ENCODE assay signal across 12 cellular contexts in genomic region chr17:80855196-80855967, GRCh38.
DNase-seq lines count a peak whose midpoint lies in the region; ATAC-seq, FAIRE-seq and TF ChIP-seq lines count a peak whose summit lies in the region.
"Had no signal": no experiment of that assay in that cellular context is flagged by ENCODE, and none has a peak within 500 bp of the region (broad histone marks: within the 10 kb centered on the region; RNA-seq: fewer than 3 reads in every experiment).

No MANE protein-coding gene starts in this region.

- H3K9me3 Mint-ChIP-seq in CD14-positive monocyte (no peaks in the 10 kb centered on the region), astrocyte (ENCODE audit: unreplicated experiment) (no peaks in the 10 kb centered on the region)
- H3K9me3 Mint-ChIP-seq: CD8-positive, alpha-beta memory T cell had no signal

- H3K4me1 ChIP-seq in astrocyte (ENCODE audit: insufficient read depth, low read length) (peaks cover 37% of the 10 kb centered on the region), osteoblast (ENCODE audit: insufficient read depth, low read length) (peaks cover 64% of the 10 kb centered on the region)

- peak overlapping the region; percentile 60; the same call in 1 of the 2 replicates for H3K27ac ChIP-seq in HL-60 (replicated peaks)
- peak overlapping the region; percentile 100 for H3K27ac ChIP-seq in astrocyte (ENCODE audit: low read depth, low read length)
- H3K27ac ChIP-seq in osteoblast (ENCODE audit: low read depth, low read length) = peak overlapping the region; percentile 100

- H3K4me3 Mint-ChIP-seq in CD14-positive monocyte = no peak overlapping the region
- peak overlapping the region; percentile 16 for H3K4me3 Mint-ChIP-seq in astrocyte (ENCODE audit: unreplicated experiment)

- no peak for TF ChIP-seq CTCF in CD14-positive monocyte (IDR thresholded peaks at IDR 0.05)
- TF ChIP-seq CTCF in HL-60 (IDR thresholded peaks at IDR 0.05; ENCODE audit: insufficient read depth, low read length) = no peak
- TF ChIP-seq CTCF in astrocyte (IDR thresholded peaks at IDR 0.05; ENCODE audit: insufficient read depth, low read depth, low read length) = no peak
- no peak for TF ChIP-seq CTCF in osteoblast (IDR thresholded peaks at IDR 0.05; ENCODE audit: extremely low read depth, low read depth, low read length)

- H2AFZ ChIP-seq in astrocyte (ENCODE audit: low read depth, low read length) = no peak overlapping the region
- no peak overlapping the region for H2AFZ ChIP-seq in osteoblast (ENCODE audit: low read length)

- FAIRE-seq in astrocyte (lab: Jason Lieb, UNC) = no peak

- peak overlapping the region; percentile 73 for H3K4me2 ChIP-seq in astrocyte (ENCODE audit: low read length)
- no peak overlapping the region for H3K4me2 ChIP-seq in osteoblast (ENCODE audit: insufficient read depth, low read length)

- H3K27me3 Mint-ChIP-seq in CD14-positive monocyte (ENCODE audit: low read depth in 3 of 3) = peaks cover 0 to 2% (median 1%) of the 10 kb centered on the region in 3 donors
- peaks cover 1% of the 10 kb centered on the region for H3K27me3 Mint-ChIP-seq in astrocyte (ENCODE audit: low read depth, unreplicated experiment)
- H3K27me3 Mint-ChIP-seq: CD8-positive, alpha-beta memory T cell had no signal

- no peak for ATAC-seq in GM18517 (IDR thresholded peaks at IDR 0.05; ENCODE audit: unreplicated experiment)
- ATAC-seq in HG03095 (IDR thresholded peaks at IDR 0.05; ENCODE audit: unreplicated experiment) = no peak

- H3K4me1 Mint-ChIP-seq in CD14-positive monocyte (peaks cover 20% of the 10 kb centered on the region), astrocyte (ENCODE audit: low read depth, unreplicated experiment) (peaks cover 25% of the 10 kb centered on the region)

- H3K36me3 ChIP-seq in astrocyte (ENCODE audit: insufficient read depth, low read length) = no peaks in the 10 kb centered on the region
- no peaks in the 10 kb centered on the region for H3K36me3 ChIP-seq in osteoblast (ENCODE audit: insufficient read depth, low read length)

- H3K27me3 ChIP-seq in HL-60 (ENCODE audit: insufficient read depth, poor library complexity, severe bottlenecking) = no peaks in the 10 kb centered on the region
- no peaks in the 10 kb centered on the region for H3K27me3 ChIP-seq in astrocyte (ENCODE audit: insufficient read depth, low read length)
- H3K27me3 ChIP-seq in osteoblast (ENCODE audit: insufficient read depth, low read length) = no peaks in the 10 kb centered on the region

- H3K79me2 ChIP-seq in astrocyte (ENCODE audit: insufficient read depth, low read length) (no peaks in the 10 kb centered on the region), osteoblast (ENCODE audit: insufficient read depth, low read length) (no peaks in the 10 kb centered on the region)

- peak overlapping the region; percentile 51 to 97 (median 94) for H3K27ac Mint-ChIP-seq in CD14-positive monocyte
- H3K27ac Mint-ChIP-seq in astrocyte (ENCODE audit: unreplicated experiment) = peak overlapping the region; percentile 98

- peak overlapping the region; percentile 87 for H3K9ac ChIP-seq in astrocyte (ENCODE audit: low read length)

- intact Hi-C loops in CD14-positive monocyte (cut with micrococcal nuclease) = loop anchor here (5.0 kb wide), 1 partner anchor 37 kb away; no protein-coding TSS in a partner anchor

- no peaks in the 10 kb centered on the region for H3K9me3 ChIP-seq in astrocyte (ENCODE audit: insufficient read depth, low read depth, low read length)
- H3K9me3 ChIP-seq in osteoblast (ENCODE audit: low read depth, low read length) = no peaks in the 10 kb centered on the region

- peaks cover 48 to 60% of the 10 kb centered on the region in 2 donors for H3K36me3 Mint-ChIP-seq in CD14-positive monocyte
- peaks cover 11% of the 10 kb centered on the region for H3K36me3 Mint-ChIP-seq in astrocyte (ENCODE audit: low read depth, unreplicated experiment)

- DNase-seq in CD14-positive monocyte (ENCODE audit: low spot score) = no peak
- no peak for DNase-seq in HL-60 (ENCODE audit: low read depth in 1 of 2, low spot score in 1 of 2)
- no peak for DNase-seq in astrocyte (ENCODE audit: low read depth)
- peak; percentile 19 for DNase-seq in osteoblast (ENCODE audit: insufficient read length, low spot score, missing footprints)
- no peak for DNase-seq in COLO829 (ENCODE audit: low spot score)
- no peak for DNase-seq in kidney glomerular epithelial cell (lab: John Stamatoyannopoulos, UW)
- DNase-seq: cortex of kidney, GF-D8, midbrain had no signal

- H4K20me1 ChIP-seq in astrocyte (ENCODE audit: insufficient read depth, low read length) (no peaks in the 10 kb centered on the region), osteoblast (ENCODE audit: insufficient read depth, low read length) (no peaks in the 10 kb centered on the region)

- H3K4me3 ChIP-seq in HL-60 (replicated peaks; ENCODE audit: insufficient read depth, low read length) (no peak overlapping the region), astrocyte (ENCODE audit: insufficient read depth, low read depth, low read length) (no peak overlapping the region), osteoblast (ENCODE audit: insufficient read depth, low read length) (no peak overlapping the region)
